Comparison of ENCODE assay signal across 34 cellular contexts in genomic region chr11:65744699-65745042, GRCh38. TPM values are rescaled to one million over a fixed set of nuclear protein-coding genes. Genes with fewer than 3 reads are reported as not detected.
"Had no signal": no experiment of that assay in that cellular context is flagged by ENCODE, and none has a peak within 500 bp of the region (broad histone marks: within the 10 kb centered on the region; RNA-seq: fewer than 3 reads in every experiment).

No MANE protein-coding gene starts in this region.

- H3K27ac ChIP-seq: ascending aorta, cardiac muscle cell, gastroesophageal sphincter, neutrophil, thoracic aorta, vagina, WERI-Rb-1 had no signal

- H3K9me3 ChIP-seq: ascending aorta, gastroesophageal sphincter, neutrophil, thoracic aorta, vagina had no signal

- H3K4me1 ChIP-seq: ascending aorta, gastroesophageal sphincter, vagina had no signal

- H3K36me3 ChIP-seq: ascending aorta, cardiac muscle cell, gastroesophageal sphincter, neutrophil, thoracic aorta, vagina, WERI-Rb-1 had no signal

- H3K4me3 Mint-ChIP-seq: activated CD4-positive, alpha-beta memory T cell treated with anti-CD3 and anti-CD28 coated beads for 36 hours; activated CD4-positive, alpha-beta T cell treated with anti-CD3 and anti-CD28 coated beads, Interleukin-2, amount 10 ng/mL, durations not matched to agents 24 days and 14 days; activated naive CD4-positive, alpha-beta T cell treated with anti-CD3 and anti-CD28 coated beads, Interleukin-2, amount 10 ng/mL, durations not matched to agents 7 days and 5 days; activated naive CD8-positive, alpha-beta T cell treated with anti-CD3 and anti-CD28 coated beads, Interleukin-2, amount 10 ng/mL, durations not matched to agents 7 days and 5 days; activated T-helper 1 cell treated with anti-CD3 and anti-CD28 coated beads, Interleukin-12 subunit alpha, Interleukin-12 subunit beta, Interleukin-2, Interleukin-4 antibody, amounts not matched to agents 30 ng/mL and 10 ng/mL and 1 ng/mL, durations not matched to agents 14 hours and 24 hours and 36 hours; brain; effector memory CD8-positive, alpha-beta T cell; naive B cell; nephron progenitor cell; type B pancreatic cell had no signal

- H3K27ac Mint-ChIP-seq: activated CD4-positive, alpha-beta memory T cell treated with anti-CD3 and anti-CD28 coated beads for 36 hours; activated CD4-positive, alpha-beta T cell treated with anti-CD3 and anti-CD28 coated beads, Interleukin-2, amount 10 ng/mL, durations not matched to agents 24 days and 14 days; activated naive CD4-positive, alpha-beta T cell treated with anti-CD3 and anti-CD28 coated beads, Interleukin-2, amount 10 ng/mL, durations not matched to agents 7 days and 5 days; activated naive CD8-positive, alpha-beta T cell treated with anti-CD3 and anti-CD28 coated beads, Interleukin-2, amount 10 ng/mL, durations not matched to agents 7 days and 5 days; activated T-helper 1 cell treated with anti-CD3 and anti-CD28 coated beads, Interleukin-12 subunit alpha, Interleukin-12 subunit beta, Interleukin-2, Interleukin-4 antibody, amounts not matched to agents 30 ng/mL and 10 ng/mL and 1 ng/mL, durations not matched to agents 14 hours and 24 hours and 36 hours; brain; effector memory CD8-positive, alpha-beta T cell; naive B cell; nephron progenitor cell; type B pancreatic cell had no signal

- ATAC-seq: effector memory CD8-positive, alpha-beta T cell; gastroesophageal sphincter; sciatic nerve had no signal

- H3K4me3 ChIP-seq: ascending aorta, cardiac muscle cell, gastroesophageal sphincter, thoracic aorta, vagina had no signal

- H3K4me1 Mint-ChIP-seq: activated CD4-positive, alpha-beta T cell treated with anti-CD3 and anti-CD28 coated beads, Interleukin-2, amount 10 ng/mL, durations not matched to agents 24 days and 14 days; activated naive CD4-positive, alpha-beta T cell treated with anti-CD3 and anti-CD28 coated beads, Interleukin-2, amount 10 ng/mL, durations not matched to agents 7 days and 5 days; activated naive CD8-positive, alpha-beta T cell treated with anti-CD3 and anti-CD28 coated beads, Interleukin-2, amount 10 ng/mL, durations not matched to agents 7 days and 5 days; brain; nephron progenitor cell had no signal

- DNase-seq: activated CD4-positive, alpha-beta T cell treated with anti-CD3 and anti-CD28 coated beads, Interleukin-2, amount 10 ng/mL, durations not matched to agents 24 days and 14 days; activated CD8-positive, alpha-beta memory T cell treated with anti-CD3 and anti-CD28 coated beads, Interleukin-2, amount 50 U/mL, for 4 hours; activated effector memory CD4-positive, alpha-beta T cell treated with anti-CD3 and anti-CD28 coated beads, Interleukin-2, amount 50 U/mL, for 16 hours; activated naive CD4-positive, alpha-beta T cell treated with anti-CD3 and anti-CD28 coated beads, Interleukin-2, amount 10 ng/mL, durations not matched to agents 7 days and 5 days; activated naive CD8-positive, alpha-beta T cell treated with anti-CD3 and anti-CD28 coated beads, Interleukin-2, amount 10 ng/mL, durations not matched to agents 7 days and 5 days; activated T-cell treated with anti-CD3 and anti-CD28 coated beads, Interleukin-2, amount 50 U/mL, for 1 hour; cortex of kidney; effector memory CD8-positive, alpha-beta T cell; hippocampal formation; left cardiac atrium; naive B cell; stimulated activated CD4-positive, alpha-beta T cell treated with anti-CD3 and anti-CD28 coated beads, Interleukin-12 subunit alpha, Interleukin-12 subunit beta, amount 100 ng/mL, for 4 hours; stimulated activated CD4-positive, alpha-beta T cell treated with anti-CD3 and anti-CD28 coated beads, Interleukin-4, amount 100 ng/mL, for 1 hour; T-helper 9 cell had no signal

- H3K27me3 ChIP-seq: ascending aorta, cardiac muscle cell, neutrophil, vagina had no signal

- H3K36me3 Mint-ChIP-seq: activated CD4-positive, alpha-beta memory T cell treated with anti-CD3 and anti-CD28 coated beads for 36 hours; activated naive CD4-positive, alpha-beta T cell treated with anti-CD3 and anti-CD28 coated beads, Interleukin-2, amount 10 ng/mL, durations not matched to agents 7 days and 5 days; activated naive CD8-positive, alpha-beta T cell treated with anti-CD3 and anti-CD28 coated beads, Interleukin-2, amount 10 ng/mL, durations not matched to agents 7 days and 5 days; brain; naive B cell; type B pancreatic cell had no signal

- H3K9me3 Mint-ChIP-seq: activated CD4-positive, alpha-beta memory T cell treated with anti-CD3 and anti-CD28 coated beads for 36 hours; activated CD4-positive, alpha-beta T cell treated with anti-CD3 and anti-CD28 coated beads, Interleukin-2, amount 10 ng/mL, durations not matched to agents 24 days and 14 days; activated naive CD4-positive, alpha-beta T cell treated with anti-CD3 and anti-CD28 coated beads, Interleukin-2, amount 10 ng/mL, durations not matched to agents 7 days and 5 days; activated naive CD8-positive, alpha-beta T cell treated with anti-CD3 and anti-CD28 coated beads, Interleukin-2, amount 10 ng/mL, durations not matched to agents 7 days and 5 days; activated T-helper 1 cell treated with anti-CD3 and anti-CD28 coated beads, Interleukin-12 subunit alpha, Interleukin-12 subunit beta, Interleukin-2, Interleukin-4 antibody, amounts not matched to agents 30 ng/mL and 10 ng/mL and 1 ng/mL, durations not matched to agents 14 hours and 24 hours and 36 hours; effector memory CD8-positive, alpha-beta T cell; type B pancreatic cell had no signal

RNA-seq across cellular contexts. Expression of gene OVOL1, which starts 42.2 kb away (rescaled TPM):
- total RNA-seq: activated CD4-positive, alpha-beta memory T cell treated with anti-CD3 and anti-CD28 coated beads for 36 hours; activated CD4-positive, alpha-beta T cell treated with anti-CD3 and anti-CD28 coated beads, Interleukin-2, amount 10 ng/mL, durations not matched to agents 24 days and 14 days; activated CD8-positive, alpha-beta memory T cell treated with anti-CD3 and anti-CD28 coated beads for 36 hours; ascending aorta; fibroblast of lung; fibroblast of villous mesenchyme; left cardiac atrium; left ventricle myocardium superior; lung microvascular endothelial cell; osteocyte; posterior vena cava; sciatic nerve had no signal
- polyA plus RNA-seq: fibroblast of lung had no signal
